In genomic region chr5:150487199-150488061, GRCh38 we compare ENCODE assay signal across 1 cellular context.
TF ChIP-seq lines count a peak whose summit lies in the region.

No MANE protein-coding gene starts in this region.

TF ChIP-seq in HEK293, 187 proteins besides CTCF, POLR2A, EP300 and RAD21 (continued from another document):
- TF ChIP-seq ZNF518A (tag by site-specific recombination; conservative IDR thresholded peaks at IDR 0.05; ENCODE audit: low read depth): no peak
- no peak for TF ChIP-seq ZNF214 (tag by site-specific recombination; IDR thresholded peaks at IDR 0.05; ENCODE audit: borderline replicate concordance)
- no peak for TF ChIP-seq ZNF140 (tag by site-specific recombination; IDR thresholded peaks at IDR 0.05)
- TF ChIP-seq ZNF148 (tag by site-specific recombination; IDR thresholded peaks at IDR 0.05; ENCODE audit: borderline replicate concordance): no peak
- peak; percentile 49; the same call in 1 of the 2 replicates for TF ChIP-seq ZNF664 (tag by site-specific recombination; IDR thresholded peaks at IDR 0.05)
- TF ChIP-seq ZIC2 (tag by site-specific recombination; IDR thresholded peaks at IDR 0.05): no peak
- TF ChIP-seq ZNF629 (tag by site-specific recombination; IDR thresholded peaks at IDR 0.05): no peak
- TF ChIP-seq ZNF121 (tag by site-specific recombination; IDR thresholded peaks at IDR 0.05): no peak
- TF ChIP-seq SCRT1 (tag by site-specific recombination; IDR thresholded peaks at IDR 0.05; ENCODE audit: borderline replicate concordance): peak; percentile 74; the same call in 1 of the 2 replicates
- no peak for TF ChIP-seq TRIM28 (IDR thresholded peaks at IDR 0.05; ENCODE audit: borderline replicate concordance, low read length)
- TF ChIP-seq ZNF544 (tag by site-specific recombination; IDR thresholded peaks at IDR 0.05): no peak
- no peak for TF ChIP-seq ZNF404 (tag by site-specific recombination; IDR thresholded peaks at IDR 0.05)
- TF ChIP-seq ZNF473 (tag by site-specific recombination; IDR thresholded peaks at IDR 0.05): no peak
- no peak for TF ChIP-seq TCF7L2 (IDR thresholded peaks at IDR 0.05; ENCODE audit: borderline replicate concordance, low read depth, low read length)
- TF ChIP-seq ZNF335 (tag by site-specific recombination; conservative IDR thresholded peaks at IDR 0.05): no peak
TF ChIP-seq in HEK293: peak in this region for 8.
